In the genomic region with DNA sequence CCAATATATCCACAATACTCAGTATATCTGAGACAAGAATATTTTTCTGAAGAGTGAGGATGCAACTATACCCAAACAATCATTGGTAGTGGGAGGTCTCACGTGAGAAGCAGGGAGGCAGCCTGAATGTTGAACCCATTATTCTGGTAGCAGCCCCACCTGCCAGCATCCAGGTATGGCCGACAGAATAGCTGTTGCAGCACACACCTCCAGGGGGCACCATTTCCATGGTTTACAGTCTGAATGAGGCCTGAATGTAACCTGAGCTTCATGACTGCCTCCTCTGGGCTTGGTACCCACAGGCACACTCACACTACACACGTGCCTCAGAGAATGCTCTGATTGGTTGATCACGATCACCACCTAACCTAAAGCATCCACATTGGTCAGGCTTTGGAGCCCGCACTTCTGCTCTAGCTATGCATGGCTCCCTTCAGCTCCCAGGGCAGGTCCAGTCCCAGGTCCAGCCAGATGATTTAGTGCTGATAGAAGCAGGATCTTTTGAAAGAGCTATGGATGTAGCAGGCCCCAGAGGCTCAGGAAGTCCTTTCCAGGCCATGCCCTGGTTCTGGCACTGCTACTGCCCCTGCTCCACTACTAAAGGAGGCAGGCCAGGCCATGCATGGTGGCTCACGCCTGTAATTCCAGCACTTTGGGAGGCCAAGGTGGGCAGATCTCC, we compare ENCODE assay signal across 8 cellular contexts. TPM values are rescaled to one million over a fixed set of nuclear protein-coding genes. Genes with fewer than 3 reads are reported as not detected.
DNase-seq lines count a peak whose midpoint lies in the region; ATAC-seq and TF ChIP-seq lines count a peak whose summit lies in the region.

No MANE protein-coding gene starts in this region.

- no peaks in the 10 kb centered on the region for H3K9me2 ChIP-seq in OCI-LY1 (ENCODE audit: low read depth, low read length)

- TF ChIP-seq EP300 in Ishikawa (IDR thresholded peaks at IDR 0.05; ENCODE audit: borderline replicate concordance) (no peak), suprapubic skin (IDR thresholded peaks at IDR 0.05) (no peak)

- H3K27me3 ChIP-seq in OCI-LY1 (ENCODE audit: insufficient read depth, low read length) (0 out of 2 replicates have a peak, but pooled peaks cover 4% of the 10 kb centered on the region), esophagus squamous epithelium (peaks cover 0 to 20% (median 0%) of the 10 kb centered on the region in 4 donors), neural progenitor cell (peaks cover 40% of the 10 kb centered on the region), suprapubic skin (no peaks in the 10 kb centered on the region)

- intact Hi-C loops in esophagus squamous epithelium (cut with DNase I) = loop anchor here (10.0 kb wide), 1 partner anchor 137 kb away; a partner anchor contains a TSS

- TF ChIP-seq POLR2A in esophagus squamous epithelium (IDR thresholded peaks at IDR 0.05) (no peak), suprapubic skin (IDR thresholded peaks at IDR 0.05) (no peak)

- H3K9me3 ChIP-seq in OCI-LY1 (ENCODE audit: low read length) (no peaks in the 10 kb centered on the region), esophagus squamous epithelium (no peaks in the 10 kb centered on the region), neural progenitor cell (ENCODE audit: low read depth) (no peaks in the 10 kb centered on the region), suprapubic skin (no peaks in the 10 kb centered on the region)

- H3K4me3 ChIP-seq in OCI-LY1 (ENCODE audit: low read depth, low read length, poor library complexity, severe bottlenecking) = no peak overlapping the region
- H3K4me3 ChIP-seq in esophagus squamous epithelium = no peak overlapping the region
- no peak overlapping the region for H3K4me3 ChIP-seq in neural progenitor cell
- H3K4me3 ChIP-seq in suprapubic skin = no peak overlapping the region

- H3K4me2 ChIP-seq in OCI-LY1 (ENCODE audit: low read length) = no peak overlapping the region
- no peak overlapping the region for H3K4me2 ChIP-seq in neural progenitor cell

- peak; percentile 87 for ATAC-seq in GM21529 (IDR thresholded peaks at IDR 0.05; ENCODE audit: unreplicated experiment)

- H3K36me3 ChIP-seq in OCI-LY1 (ENCODE audit: insufficient read depth, low read length) (no peaks in the 10 kb centered on the region), esophagus squamous epithelium (no peaks in the 10 kb centered on the region), neural progenitor cell (no peaks in the 10 kb centered on the region), suprapubic skin (no peaks in the 10 kb centered on the region)

- peak; percentile 93 for TF ChIP-seq RAD21 in Ishikawa (IDR thresholded peaks at IDR 0.05; ENCODE audit: low read depth)

- TF ChIP-seq CTCF in OCI-LY1 (IDR thresholded peaks at IDR 0.05; ENCODE audit: low read length) (peak; percentile 93), esophagus squamous epithelium (IDR thresholded peaks at IDR 0.05) (peak; percentile 61 to 91 (median 74)), neural progenitor cell (IDR thresholded peaks at IDR 0.05) (peak; percentile 86), suprapubic skin (IDR thresholded peaks at IDR 0.05) (peak; percentile 39 to 52)

- no peak overlapping the region for H3K9ac ChIP-seq in OCI-LY1 (ENCODE audit: low read length)
- no peak overlapping the region for H3K9ac ChIP-seq in neural progenitor cell

- no peaks in the 10 kb centered on the region for H3K9me3 Mint-ChIP-seq in neural progenitor cell

- H3K36me3 Mint-ChIP-seq in neural progenitor cell = no peaks in the 10 kb centered on the region

- WGBS in esophagus squamous epithelium, 2 donors = 26% methylated on average over 3 to 4 of the region's 6 CpGs
- 41% methylated on average over 2 of the region's 6 CpGs for WGBS in suprapubic skin

- DNase-seq in DMS79 treated with DMSO at 0.1 percent for 48 hours (lab: John Stamatoyannopoulos, UW) = peak; percentile 75
- peak; percentile 72 for DNase-seq in activated CD8-positive, alpha-beta memory T cell treated with anti-CD3 and anti-CD28 coated beads, Interleukin-2, amount 50 U/mL, for 24 hours (ENCODE audit: extremely low read depth)
- no peak for DNase-seq in esophagus squamous epithelium (lab: John Stamatoyannopoulos, UW)
- peak; percentile 93 for DNase-seq in neural progenitor cell (ENCODE audit: low spot score)
- DNase-seq in suprapubic skin (ENCODE audit: low spot score in 2 of 2) = peak; percentile 41 to 80

- no peak overlapping the region for H2AFZ ChIP-seq in OCI-LY1 (ENCODE audit: low read length)
- no peak overlapping the region for H2AFZ ChIP-seq in neural progenitor cell (replicated peaks)

- H3K4me1 ChIP-seq in OCI-LY1 (ENCODE audit: insufficient read depth, low read length, severe bottlenecking) (peaks cover 13% of the 10 kb centered on the region), esophagus squamous epithelium (peaks cover 10 to 27% (median 13%) of the 10 kb centered on the region in 3 donors), neural progenitor cell (peaks cover 5% of the 10 kb centered on the region), suprapubic skin (peaks cover 19% of the 10 kb centered on the region)

- H4K20me1 ChIP-seq in OCI-LY1 (ENCODE audit: insufficient read depth, low read length) (no peaks in the 10 kb centered on the region), neural progenitor cell (ENCODE audit: low read depth) (no peaks in the 10 kb centered on the region)

- H3K4me1 Mint-ChIP-seq in neural progenitor cell = peaks cover 3% of the 10 kb centered on the region

- H3K79me2 ChIP-seq in OCI-LY1 (ENCODE audit: insufficient read depth, low read length) (no peaks in the 10 kb centered on the region), neural progenitor cell (ENCODE audit: low read depth) (no peaks in the 10 kb centered on the region)

- H3F3A ChIP-seq in OCI-LY1 (ENCODE audit: insufficient read depth, low read length) (no peaks in the 10 kb centered on the region), neural progenitor cell (ENCODE audit: low read depth) (peaks cover 12% of the 10 kb centered on the region)

- H3K27ac ChIP-seq in OCI-LY1 (ENCODE audit: low read depth, low read length, poor library complexity, severe bottlenecking) = no peak overlapping the region
- no peak overlapping the region for H3K27ac ChIP-seq in esophagus squamous epithelium
- no peak overlapping the region for H3K27ac ChIP-seq in neural progenitor cell
- H3K27ac ChIP-seq in suprapubic skin = no peak overlapping the region

- peaks cover 23% of the 10 kb centered on the region for H3K27me3 Mint-ChIP-seq in neural progenitor cell (ENCODE audit: insufficient read depth, low read depth)

- no peak overlapping the region for H3K4me3 Mint-ChIP-seq in neural progenitor cell

- no peak overlapping the region for H3K27ac Mint-ChIP-seq in neural progenitor cell

TF ChIP-seq in Ishikawa, 13 proteins besides CTCF, POLR2A, EP300 and RAD21:
- TF ChIP-seq, protein P1, sequence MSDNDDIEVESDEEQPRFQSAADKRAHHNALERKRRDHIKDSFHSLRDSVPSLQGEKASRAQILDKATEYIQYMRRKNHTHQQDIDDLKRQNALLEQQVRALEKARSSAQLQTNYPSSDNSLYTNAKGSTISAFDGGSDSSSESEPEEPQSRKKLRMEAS (IDR thresholded peaks at IDR 0.05) = peak; percentile 93
- TF ChIP-seq TCF12 (IDR thresholded peaks at IDR 0.05; ENCODE audit: low read depth) (no peak), EGR1 (IDR thresholded peaks at IDR 0.05) (no peak), TEAD4 (IDR thresholded peaks at IDR 0.05) (no peak), FOXM1 (IDR thresholded peaks at IDR 0.05; ENCODE audit: borderline replicate concordance, low read depth) (no peak), YY1 (IDR thresholded peaks at IDR 0.05; ENCODE audit: low read depth) (peak; percentile 72; the same call in 1 of the 2 replicates), CEBPB (IDR thresholded peaks at IDR 0.05) (no peak)
- TF ChIP-seq, protein P2, sequence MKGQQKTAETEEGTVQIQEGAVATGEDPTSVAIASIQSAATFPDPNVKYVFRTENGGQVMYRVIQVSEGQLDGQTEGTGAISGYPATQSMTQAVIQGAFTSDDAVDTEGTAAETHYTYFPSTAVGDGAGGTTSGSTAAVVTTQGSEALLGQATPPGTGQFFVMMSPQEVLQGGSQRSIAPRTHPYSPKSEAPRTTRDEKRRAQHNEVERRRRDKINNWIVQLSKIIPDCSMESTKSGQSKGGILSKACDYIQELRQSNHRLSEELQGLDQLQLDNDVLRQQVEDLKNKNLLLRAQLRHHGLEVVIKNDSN (IDR thresholded peaks at IDR 0.05) = peak; percentile 94

RNA-seq across cellular contexts. Expression of a gene that starts 11.0 kb away (rescaled TPM):
- total RNA-seq in esophagus squamous epithelium = 10 to 100 TPM; 26.0 to 59.3 (median 41.9) TPM
- total RNA-seq in neural progenitor cell (ENCODE audit: low replicate concordance) = 64.7 and 95.5 TPM in 2 replicates
- 10 to 100 TPM; 28.2 to 68.3 (median 46.6) TPM for total RNA-seq in suprapubic skin

RNA-seq across cellular contexts. Expression of a gene that starts 29.6 kb away (rescaled TPM):
- total RNA-seq in esophagus squamous epithelium (1 to 10 TPM; 4.8 to 9.6 (median 6.4) TPM), neural progenitor cell (ENCODE audit: low replicate concordance) (0.22 and 1.8 TPM in 2 replicates), suprapubic skin (100 to 1,000 TPM in 2 of 4 donors, 10 to 100 TPM in 2; 47.2 to 148 (median 99.9) TPM)

RNA-seq across cellular contexts. Expression of a gene that starts 56.9 kb away (rescaled TPM):
- total RNA-seq in esophagus squamous epithelium (1 to 10 TPM; 1.5 to 7.1 (median 3.6) TPM), neural progenitor cell (ENCODE audit: low replicate concordance) (5.7 and 13.4 TPM in 2 replicates), suprapubic skin (1 to 10 TPM in 3 of 4 donors, not detected in 1; 1.4 to 2.2 (median 1.5) TPM)

Comparison
In these comparisons a context has a peak if more than half of its experiments do, and no peak if none do; other contexts are left out.
1. RNA of a gene that starts 29.6 kb away (total RNA-seq): 47.2 to 148 TPM in suprapubic skin; 4.8 to 9.6 TPM in esophagus squamous epithelium and 0.22 to 1.8 TPM in neural progenitor cell; every median in the first group is over 4 times any median in the second.
2. Peak in every context shown above with its lines, with median percentiles within 50 percentile points of each other: CTCF ChIP-seq.